Comparison of ENCODE assay signal across 20 cellular contexts in the genomic region with DNA sequence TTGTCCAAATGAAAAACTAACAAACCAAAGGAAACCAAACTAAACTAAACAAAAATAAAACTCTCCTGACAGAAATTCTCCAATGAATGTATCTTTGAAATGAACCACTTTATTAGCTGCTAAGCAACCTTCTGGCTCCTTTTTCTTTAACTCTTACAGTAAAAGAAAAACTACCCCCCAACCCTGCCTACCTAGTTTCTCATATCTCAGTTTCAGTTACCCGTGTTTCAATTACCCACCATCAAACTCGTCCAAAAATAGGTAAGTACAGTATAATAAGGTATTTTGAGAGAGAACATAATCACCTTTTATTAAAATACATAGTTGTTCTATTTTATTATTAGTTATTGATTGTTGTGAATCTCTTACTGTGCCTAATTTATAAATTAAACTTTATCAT.
DNase-seq lines count a peak whose midpoint lies in the region; ATAC-seq, FAIRE-seq and TF ChIP-seq lines count a peak whose summit lies in the region.
"Had no signal": no experiment of that assay in that cellular context is flagged by ENCODE, and none has a peak within 500 bp of the region (broad histone marks: within the 10 kb centered on the region; RNA-seq: fewer than 3 reads in every experiment).

No MANE protein-coding gene starts in this region.

- ATAC-seq in GM18907 (IDR thresholded peaks at IDR 0.05; ENCODE audit: unreplicated experiment) (peak; percentile 75), GM21526 (IDR thresholded peaks at IDR 0.05; ENCODE audit: low FRiP score, unreplicated experiment) (peak; percentile 94), HG03039 (IDR thresholded peaks at IDR 0.05; ENCODE audit: unreplicated experiment) (peak; percentile 54), GM12878 (peak; percentile 74), left lobe of liver (no peak)
- no peak for ATAC-seq in stimulated activated naive CD8-positive, alpha-beta T cell treated with anti-CD3 and anti-CD28 coated beads, Interleukin-15, amount 100 ng/mL, for 72 hours
- ATAC-seq: activated CD4-positive, CD25-positive, alpha-beta regulatory T cell treated with anti-CD3 and anti-CD28 coated beads, Interleukin-2, amount 50 U/mL, for 24 hours; CD8-positive, alpha-beta T cell; natural killer cell; pancreas had no signal

- 0% methylated on average over 2 of the region's 2 CpGs for WGBS in GM12878 (ENCODE audit: insufficient coverage, insufficient replicate concordance, low lambda C conversion rate, missing lambda C conversion rate)

- in situ Hi-C loops in GM12878 (cut with MboI), result no loop called here

- 0 out of 2 replicates have a peak overlapping the region, but pooled peaks have one; percentile 17 for H3K4me2 ChIP-seq in GM12878 (ENCODE audit: control insufficient read depth, insufficient read depth)

- RAD21 ChIA-PET in GM12878 (lab: Charles Lee; ENCODE audit: unreplicated experiment), result interaction anchor here (1.5 kb wide), 1 partner anchor 223 kb away, joined by 3 read pairs; no protein-coding TSS in a partner anchor

- H3K9me3 Mint-ChIP-seq in stimulated activated naive CD8-positive, alpha-beta T cell treated with anti-CD3 and anti-CD28 coated beads, Interleukin-15, amount 100 ng/mL, for 72 hours, result no peaks in the 10 kb centered on the region
- H3K9me3 Mint-ChIP-seq: activated naive CD8-positive, alpha-beta T cell treated with anti-CD3 and anti-CD28 coated beads for 36 hours; CD8-positive, alpha-beta T cell; natural killer cell had no signal

- intact Hi-C loops in GM12878 (cut with micrococcal nuclease; ENCODE audit: unreplicated experiment), result no loop called here

- TF ChIP-seq CTCF in GM12878 (IDR thresholded peaks at IDR 0.05 in 2 of 3, conservative IDR thresholded peaks at IDR 0.05 in 1 of 3; ENCODE audit: control insufficient read depth in 2 of 3, extremely low read depth in 1 of 3, insufficient read depth in 1 of 3, low read depth in 3 of 3, low read length in 3 of 3), result no peak

- H3K79me2 ChIP-seq in GM12878 (ENCODE audit: control insufficient read depth, insufficient read depth, low read length), result no peaks in the 10 kb centered on the region

- no peak overlapping the region for H2AFZ ChIP-seq in GM12878 (ENCODE audit: control insufficient read depth, low read depth, low read length)

- TF ChIP-seq RAD21 in GM12878 (IDR thresholded peaks at IDR 0.05; ENCODE audit: insufficient read depth, low read depth, low read length), result no peak

- SMC1A ChIA-PET in GM12878 (lab: Charles Lee; ENCODE audit: uncharacterized antibody, unreplicated experiment), result interaction anchor here (1.0 kb wide), 1 partner anchor 33 kb away, joined by 3 read pairs; no protein-coding TSS in a partner anchor

- no peaks in the 10 kb centered on the region for H3K36me3 ChIP-seq in GM12878 (ENCODE audit: control insufficient read depth in 2 of 2, insufficient read depth in 2 of 2, low read length in 1 of 2)

- no peak for TF ChIP-seq POLR2A in GM12878 (IDR thresholded peaks at IDR 0.05; ENCODE audit: low read depth, low read length)

- no peak overlapping the region for H3K4me3 ChIP-seq in GM12878
- H3K4me3 ChIP-seq: pancreas had no signal

- CTCF ChIA-PET in GM12878 (lab: Yijun Ruan, JAX), result interaction anchor here (1.1 kb wide), 1 partner anchor 10 kb away, joined by 3 read pairs; no protein-coding TSS in a partner anchor

- H3K27ac Mint-ChIP-seq in stimulated activated naive CD8-positive, alpha-beta T cell treated with anti-CD3 and anti-CD28 coated beads, Interleukin-15, amount 100 ng/mL, for 72 hours, result no peak overlapping the region
- H3K27ac Mint-ChIP-seq: activated naive CD8-positive, alpha-beta T cell treated with anti-CD3 and anti-CD28 coated beads for 36 hours; CD8-positive, alpha-beta T cell; natural killer cell had no signal

- H4K20me1 ChIP-seq in GM12878 (ENCODE audit: control insufficient read depth, insufficient read depth), result no peaks in the 10 kb centered on the region

- no TSS peak for BruUV-seq in GM12878 (replicated peaks; lab: Mats Ljungman, UMichigan)

- FAIRE-seq in GM12878 (lab: Jason Lieb, UNC), result no peak
- FAIRE-seq: endometrium, pancreas had no signal

- POLR2A ChIA-PET in GM12878 (lab: Charles Lee), result no interaction called here

- no peak overlapping the region for H3K9ac ChIP-seq in GM12878 (ENCODE audit: control insufficient read depth, insufficient read depth, low read length)

- DNase-seq in GM12878 (ENCODE audit: low read depth, low spot score) (no peak), left lobe of liver (ENCODE audit: low spot score) (no peak), NCI-H1417 (lab: John Stamatoyannopoulos, UW) (no peak)
- no peak for DNase-seq in stimulated activated naive CD8-positive, alpha-beta T cell treated with anti-CD3 and anti-CD28 coated beads, Interleukin-15, amount 100 ng/mL, for 72 hours
- DNase-seq: activated naive CD8-positive, alpha-beta T cell treated with anti-CD3 and anti-CD28 coated beads for 36 hours; CD8-positive, alpha-beta T cell; DND-41; kidney glomerular epithelial cell; natural killer cell; NCI-H2029; NCI-H446 treated with DMSO at 0.1 percent for 48 hours; NK-92 treated with Interleukin-12 subunit alpha and Interleukin-12 subunit beta, amount 100 ng/mL, for 24 hours; pancreas; RPMI8226; T1000 had no signal

- no peaks in the 10 kb centered on the region for H3K9me3 ChIP-seq in GM12878 (replicated peaks; ENCODE audit: control insufficient read depth, insufficient read depth, low read length)
- H3K9me3 ChIP-seq: pancreas had no signal

- H3K27me3 ChIP-seq in GM12878 (replicated peaks in 1 of 2; ENCODE audit: control insufficient read depth in 2 of 2, insufficient read depth in 2 of 2, low read length in 1 of 2), result no peaks in the 10 kb centered on the region
- H3K27me3 ChIP-seq: pancreas had no signal

- no peaks in the 10 kb centered on the region for H3K27me3 Mint-ChIP-seq in stimulated activated naive CD8-positive, alpha-beta T cell treated with anti-CD3 and anti-CD28 coated beads, Interleukin-15, amount 100 ng/mL, for 72 hours
- H3K27me3 Mint-ChIP-seq: activated naive CD8-positive, alpha-beta T cell treated with anti-CD3 and anti-CD28 coated beads for 36 hours had no signal

- TF ChIP-seq EP300 in GM12878 (IDR thresholded peaks at IDR 0.05; ENCODE audit: borderline replicate concordance in 1 of 2, control insufficient read depth in 1 of 2, low read depth in 2 of 2, low read length in 2 of 2), result no peak

- no peaks in the 10 kb centered on the region for H3K4me1 ChIP-seq in GM12878 (ENCODE audit: control insufficient read depth, insufficient read depth, low read length)
- H3K4me1 ChIP-seq: pancreas had no signal

- H3K4me3 Mint-ChIP-seq in stimulated activated naive CD8-positive, alpha-beta T cell treated with anti-CD3 and anti-CD28 coated beads, Interleukin-15, amount 100 ng/mL, for 72 hours, result no peak overlapping the region
- H3K4me3 Mint-ChIP-seq: activated naive CD8-positive, alpha-beta T cell treated with anti-CD3 and anti-CD28 coated beads for 36 hours; CD8-positive, alpha-beta T cell; natural killer cell had no signal

- H3K4me1 Mint-ChIP-seq in stimulated activated naive CD8-positive, alpha-beta T cell treated with anti-CD3 and anti-CD28 coated beads, Interleukin-15, amount 100 ng/mL, for 72 hours, result peaks cover 6% of the 10 kb centered on the region
- H3K4me1 Mint-ChIP-seq: natural killer cell had no signal

- H3K27ac ChIP-seq in GM12878 (ENCODE audit: control insufficient read depth, insufficient read depth), result no peak overlapping the region
- H3K27ac ChIP-seq: pancreas had no signal

TF ChIP-seq in GM12878, 131 proteins besides CTCF, POLR2A, EP300 and RAD21:
- TF ChIP-seq, protein P1, sequence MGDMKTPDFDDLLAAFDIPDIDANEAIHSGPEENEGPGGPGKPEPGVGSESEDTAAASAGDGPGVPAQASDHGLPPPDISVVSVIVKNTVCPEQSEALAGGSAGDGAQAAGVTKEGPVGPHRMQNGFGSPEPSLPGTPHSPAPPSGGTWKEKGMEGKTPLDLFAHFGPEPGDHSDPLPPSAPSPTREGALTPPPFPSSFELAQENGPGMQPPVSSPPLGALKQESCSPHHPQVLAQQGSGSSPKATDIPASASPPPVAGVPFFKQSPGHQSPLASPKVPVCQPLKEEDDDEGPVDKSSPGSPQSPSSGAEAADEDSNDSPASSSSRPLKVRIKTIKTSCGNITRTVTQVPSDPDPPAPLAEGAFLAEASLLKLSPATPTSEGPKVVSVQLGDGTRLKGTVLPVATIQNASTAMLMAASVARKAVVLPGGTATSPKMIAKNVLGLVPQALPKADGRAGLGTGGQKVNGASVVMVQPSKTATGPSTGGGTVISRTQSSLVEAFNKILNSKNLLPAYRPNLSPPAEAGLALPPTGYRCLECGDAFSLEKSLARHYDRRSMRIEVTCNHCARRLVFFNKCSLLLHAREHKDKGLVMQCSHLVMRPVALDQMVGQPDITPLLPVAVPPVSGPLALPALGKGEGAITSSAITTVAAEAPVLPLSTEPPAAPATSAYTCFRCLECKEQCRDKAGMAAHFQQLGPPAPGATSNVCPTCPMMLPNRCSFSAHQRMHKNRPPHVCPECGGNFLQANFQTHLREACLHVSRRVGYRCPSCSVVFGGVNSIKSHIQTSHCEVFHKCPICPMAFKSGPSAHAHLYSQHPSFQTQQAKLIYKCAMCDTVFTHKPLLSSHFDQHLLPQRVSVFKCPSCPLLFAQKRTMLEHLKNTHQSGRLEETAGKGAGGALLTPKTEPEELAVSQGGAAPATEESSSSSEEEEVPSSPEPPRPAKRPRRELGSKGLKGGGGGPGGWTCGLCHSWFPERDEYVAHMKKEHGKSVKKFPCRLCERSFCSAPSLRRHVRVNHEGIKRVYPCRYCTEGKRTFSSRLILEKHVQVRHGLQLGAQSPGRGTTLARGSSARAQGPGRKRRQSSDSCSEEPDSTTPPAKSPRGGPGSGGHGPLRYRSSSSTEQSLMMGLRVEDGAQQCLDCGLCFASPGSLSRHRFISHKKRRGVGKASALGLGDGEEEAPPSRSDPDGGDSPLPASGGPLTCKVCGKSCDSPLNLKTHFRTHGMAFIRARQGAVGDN (IDR thresholded peaks at IDR 0.05), result no peak
- no peak for TF ChIP-seq BRCA1 (IDR thresholded peaks at IDR 0.05; ENCODE audit: low read depth, low read length)
- TF ChIP-seq IKZF2 (IDR thresholded peaks at IDR 0.05), result no peak
- TF ChIP-seq, protein P2, sequence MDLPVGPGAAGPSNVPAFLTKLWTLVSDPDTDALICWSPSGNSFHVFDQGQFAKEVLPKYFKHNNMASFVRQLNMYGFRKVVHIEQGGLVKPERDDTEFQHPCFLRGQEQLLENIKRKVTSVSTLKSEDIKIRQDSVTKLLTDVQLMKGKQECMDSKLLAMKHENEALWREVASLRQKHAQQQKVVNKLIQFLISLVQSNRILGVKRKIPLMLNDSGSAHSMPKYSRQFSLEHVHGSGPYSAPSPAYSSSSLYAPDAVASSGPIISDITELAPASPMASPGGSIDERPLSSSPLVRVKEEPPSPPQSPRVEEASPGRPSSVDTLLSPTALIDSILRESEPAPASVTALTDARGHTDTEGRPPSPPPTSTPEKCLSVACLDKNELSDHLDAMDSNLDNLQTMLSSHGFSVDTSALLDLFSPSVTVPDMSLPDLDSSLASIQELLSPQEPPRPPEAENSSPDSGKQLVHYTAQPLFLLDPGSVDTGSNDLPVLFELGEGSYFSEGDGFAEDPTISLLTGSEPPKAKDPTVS (IDR thresholded peaks at IDR 0.05; ENCODE audit: low read depth, low read length), result no peak
TF ChIP-seq in GM12878: peak in this region for 0.

Comparison
In these comparisons a context has a peak if more than half of its experiments do, and no peak if none do; other contexts are left out.
1. ATAC-seq: peak in GM18907 (single experiment), GM21526 (single experiment), HG03039 (single experiment) and GM12878 (single experiment); none in left lobe of liver (single experiment) and stimulated activated naive CD8-positive, alpha-beta T cell treated with anti-CD3 and anti-CD28 coated beads, Interleukin-15, amount 100 ng/mL, for 72 hours (single experiment).